In the genomic region with DNA sequence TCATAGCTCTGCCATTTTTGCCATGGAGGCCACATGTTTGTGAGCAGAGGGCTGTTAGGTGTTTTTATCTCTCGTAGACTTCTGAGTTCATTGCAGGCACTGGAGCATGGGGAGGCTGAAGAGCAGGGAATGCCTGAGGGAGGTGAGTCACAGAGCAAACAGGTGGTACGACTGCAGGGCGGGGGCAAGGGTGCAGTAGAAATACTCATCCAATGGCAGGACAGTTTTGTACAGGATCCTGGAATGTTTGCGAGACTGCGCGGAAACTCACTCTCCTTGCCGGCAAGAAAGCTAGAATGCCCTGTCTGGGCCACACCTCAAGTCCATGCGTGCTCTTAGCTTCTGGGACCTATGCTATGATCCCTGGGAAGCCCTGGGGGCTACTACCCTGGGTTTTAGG, we compare ENCODE assay signal across 15 cellular contexts. TPM values are rescaled to one million over a fixed set of nuclear protein-coding genes. Genes with fewer than 3 reads are reported as not detected.
DNase-seq lines count a peak whose midpoint lies in the region; ATAC-seq and TF ChIP-seq lines count a peak whose summit lies in the region.
"Had no signal": no experiment of that assay in that cellular context is flagged by ENCODE, and none has a peak within 500 bp of the region (broad histone marks: within the 10 kb centered on the region; RNA-seq: fewer than 3 reads in every experiment).

No MANE protein-coding gene starts in this region.

- intact Hi-C loops in mucosa of descending colon (cut with DNase I, micrococcal nuclease) (no loop called here), left ventricle myocardium superior (cut with micrococcal nuclease) (no loop called here)

- ATAC-seq in mucosa of descending colon (peak; percentile 100), left ventricle myocardium superior (no peak)
- ATAC-seq: right cardiac atrium had no signal

- TF ChIP-seq POLR2A in suprapubic skin (IDR thresholded peaks at IDR 0.05) = no peak

- no peaks in the 10 kb centered on the region for H3K27me3 ChIP-seq in suprapubic skin

- H3K9me3 ChIP-seq in mucosa of descending colon = no peaks in the 10 kb centered on the region
- no peaks in the 10 kb centered on the region for H3K9me3 ChIP-seq in suprapubic skin

- H3K4me3 ChIP-seq in epithelial cell of proximal tubule (ENCODE audit: low read depth, low read length) (no peak overlapping the region), mucosa of descending colon (no peak overlapping the region), suprapubic skin (no peak overlapping the region)

- no peak overlapping the region for H3K27ac ChIP-seq in suprapubic skin

- H3K4me1 ChIP-seq in mucosa of descending colon (ENCODE audit: low read depth) (no peaks in the 10 kb centered on the region), suprapubic skin (no peaks in the 10 kb centered on the region)

- TF ChIP-seq EP300 in suprapubic skin (IDR thresholded peaks at IDR 0.05) = no peak

- peak; percentile 94 for DNase-seq in Caki2 (ENCODE audit: low read depth)
- DNase-seq in NCI-H226 = peak; percentile 45
- DNase-seq in epithelial cell of proximal tubule (ENCODE audit: low read depth) = peak; percentile 16
- DNase-seq in mucosa of descending colon = peak; percentile 66 to 67 (median 66)
- DNase-seq in suprapubic skin (ENCODE audit: low spot score in 2 of 2) = no peak
- no peak for DNase-seq in left ventricle myocardium superior
- no peak for DNase-seq in ecto neural progenitor cell (ENCODE audit: low spot score)
- DNase-seq in CD1c-positive myeloid dendritic cell (ENCODE audit: extremely low spot score) = no peak
- DNase-seq: activated CD4-positive, alpha-beta T cell treated with anti-CD3 and anti-CD28 coated beads, Interleukin-2, amount 50 U/mL, for 4 hours; activated naive CD4-positive, alpha-beta T cell treated with anti-CD3 and anti-CD28 coated beads, Interleukin-2, amount 10 ng/mL, durations not matched to agents 7 days and 5 days; cortex of kidney; mesenchymal stem cell; NCI-H2107; right cardiac atrium had no signal

- H3K36me3 ChIP-seq in mucosa of descending colon (ENCODE audit: low read depth) = no peaks in the 10 kb centered on the region
- no peaks in the 10 kb centered on the region for H3K36me3 ChIP-seq in suprapubic skin

- in situ Hi-C loops in Caki2 (cut with HindIII; ENCODE audit: low pct_unique_long_range_greater_than_20kb, low sequenced_read_pairs) = no loop called here

- no peak for TF ChIP-seq CTCF in epithelial cell of proximal tubule (conservative IDR thresholded peaks at IDR 0.05; ENCODE audit: low read depth, low read length)
- TF ChIP-seq CTCF in mucosa of descending colon (IDR thresholded peaks at IDR 0.05) = no peak
- no peak for TF ChIP-seq CTCF in suprapubic skin (IDR thresholded peaks at IDR 0.05)

- 62% methylated on average over 8 of the region's 8 CpGs for WGBS in suprapubic skin

RNA-seq across cellular contexts. Expression of gene VCX2, which starts 20.0 kb away (rescaled TPM):
- not detected in 2 replicates for total RNA-seq in Caki2 (2014; rRNA removed; shearing (Covaris generic); ENCODE audit: low replicate concordance)
- total RNA-seq in epithelial cell of proximal tubule (not detected in 2 replicates), mucosa of descending colon (not detected), suprapubic skin (not detected), left ventricle myocardium superior (not detected)
- total RNA-seq: endothelial cell of umbilical vein, right cardiac atrium had no signal

Comparison
In these comparisons a context has a peak if more than half of its experiments do, and no peak if none do; other contexts are left out.
1. DNase-seq: peak in Caki2 (single experiment), NCI-H226 (single experiment), epithelial cell of proximal tubule (single experiment) and mucosa of descending colon (3 of 3); none in suprapubic skin (0 of 2), left ventricle myocardium superior (single experiment), ecto neural progenitor cell (single experiment) and CD1c-positive myeloid dendritic cell (single experiment).